In genomic region chr10:15168296-15168780, GRCh38 we compare ENCODE assay signal across 1 cellular context.
TF ChIP-seq lines count a peak whose summit lies in the region.

TSS of gene NMT2 (minus strand) at chr10:15168693. CDS start at chr10:15168612, 81 bp downstream.

TF ChIP-seq in HepG2, 621 proteins besides CTCF, POLR2A, EP300 and RAD21 (continued from another document and continues in another):
- TF ChIP-seq DBP (CRISPR knock-in tag; IDR thresholded peaks at IDR 0.05; ENCODE audit: not compliant biosample characterization) (no peak), TFDP2 (CRISPR knock-in tag; IDR thresholded peaks at IDR 0.05) (0 out of 2 replicates have a peak, but pooled peaks have one; percentile 19), ZNF547 (CRISPR knock-in tag; IDR thresholded peaks at IDR 0.05) (no peak), ATF2 (CRISPR knock-in tag; IDR thresholded peaks at IDR 0.05) (0 out of 2 replicates have a peak, but pooled peaks have one; percentile 40), ZNF3 (CRISPR knock-in tag; IDR thresholded peaks at IDR 0.05) (no peak), ZNF781 (CRISPR knock-in tag; IDR thresholded peaks at IDR 0.05; ENCODE audit: borderline replicate concordance, not compliant biosample characterization) (no peak), DZIP1 (CRISPR knock-in tag; IDR thresholded peaks at IDR 0.05) (no peak), MTF1 (CRISPR knock-in tag; IDR thresholded peaks at IDR 0.05) (no peak), ZBTB25 (CRISPR knock-in tag; IDR thresholded peaks at IDR 0.05) (no peak), ZNF598 (CRISPR knock-in tag; IDR thresholded peaks at IDR 0.05; ENCODE audit: borderline replicate concordance) (no peak), ELF3 (CRISPR knock-in tag; IDR thresholded peaks at IDR 0.05) (no peak), HNRNPK (IDR thresholded peaks at IDR 0.05; ENCODE audit: low read depth, low read length, poor library complexity, severe bottlenecking) (peak; percentile 75), ZNF737 (CRISPR knock-in tag; IDR thresholded peaks at IDR 0.05; ENCODE audit: borderline replicate concordance) (no peak), LRRFIP1 (CRISPR knock-in tag; conservative IDR thresholded peaks at IDR 0.05) (no peak), FOXO1 (CRISPR knock-in tag; IDR thresholded peaks at IDR 0.05) (peak; percentile 59), HOXA3 (CRISPR knock-in tag; IDR thresholded peaks at IDR 0.05) (peak; percentile 63; the same call in 1 of the 2 replicates), HOXA5 (CRISPR knock-in tag; IDR thresholded peaks at IDR 0.05) (peak; percentile 69; the same call in 1 of the 2 replicates), ZMAT3 (CRISPR knock-in tag; conservative IDR thresholded peaks at IDR 0.05) (no peak; the same call in 1 of the 2 replicates), NFATC3 (CRISPR knock-in tag; IDR thresholded peaks at IDR 0.05) (no peak), CEBPZ (IDR thresholded peaks at IDR 0.05; ENCODE audit: low read length) (no peak), SIN3A (IDR thresholded peaks at IDR 0.05; ENCODE audit: borderline replicate concordance, low read depth, low read length) (peak; percentile 27; the same call in 1 of the 2 replicates), ZNF367 (CRISPR knock-in tag; IDR thresholded peaks at IDR 0.05; ENCODE audit: borderline replicate concordance) (no peak), ZNF644 (CRISPR knock-in tag; IDR thresholded peaks at IDR 0.05; ENCODE audit: low read depth) (no peak), ZNF660 (CRISPR knock-in tag; IDR thresholded peaks at IDR 0.05; ENCODE audit: borderline replicate concordance, low read depth) (no peak), ZNF878 (CRISPR knock-in tag; IDR thresholded peaks at IDR 0.05) (no peak), KIAA2018 (CRISPR knock-in tag; IDR thresholded peaks at IDR 0.05; ENCODE audit: borderline replicate concordance) (no peak), KLF16 (CRISPR knock-in tag; IDR thresholded peaks at IDR 0.05) (peak in 1 of 2 experiments; percentile 50; a peak in 2 of 4 replicates), GMEB1 (CRISPR knock-in tag; IDR thresholded peaks at IDR 0.05; ENCODE audit: borderline replicate concordance) (no peak), ZNF709 (CRISPR knock-in tag; IDR thresholded peaks at IDR 0.05) (no peak), RFX5 (IDR thresholded peaks at IDR 0.05; ENCODE audit: low read depth, low read length) (no peak), ZNF614 (CRISPR knock-in tag; IDR thresholded peaks at IDR 0.05; ENCODE audit: borderline replicate concordance) (no peak), ZC3H4 (CRISPR knock-in tag; IDR thresholded peaks at IDR 0.05; ENCODE audit: borderline replicate concordance) (no peak; the same call in 1 of the 2 replicates), ZFP37 (CRISPR knock-in tag; IDR thresholded peaks at IDR 0.05; ENCODE audit: borderline replicate concordance) (peak; percentile 37; the same call in 1 of the 2 replicates)
